ENCODE assay signal across 17 cellular contexts in genomic region chr2:240786871-240787311, GRCh38. TPM values are rescaled to one million over a fixed set of nuclear protein-coding genes. Genes with fewer than 3 reads are reported as not detected.
DNase-seq lines count a peak whose midpoint lies in the region; ATAC-seq and TF ChIP-seq lines count a peak whose summit lies in the region.
"Had no signal": no experiment of that assay in that cellular context is flagged by ENCODE, and none has a peak within 500 bp of the region (broad histone marks: within the 10 kb centered on the region; RNA-seq: fewer than 3 reads in every experiment).

No MANE protein-coding gene starts in this region.

- H3K27ac Mint-ChIP-seq in activated CD8-positive, alpha-beta T cell treated with anti-CD3 and anti-CD28 coated beads for 36 hours, result no peak overlapping the region
- no peak overlapping the region for H3K27ac Mint-ChIP-seq in activated CD8-positive, alpha-beta T cell treated with anti-CD3 and anti-CD28 coated beads, Interleukin-2, amount 10 ng/mL, durations not matched to agents 7 days and 5 days
- H3K27ac Mint-ChIP-seq in CD14-positive monocyte, result no peak overlapping the region

- WGBS in ovary, 3 donors, result 86 to 88% (median 87%) methylated on average over 17 of the region's 17 CpGs

- no peak for TF ChIP-seq CTCF in activated CD8-positive, alpha-beta T cell treated with anti-CD3 and anti-CD28 coated beads for 36 hours (IDR thresholded peaks at IDR 0.05)
- TF ChIP-seq CTCF in CD14-positive monocyte (IDR thresholded peaks at IDR 0.05), result no peak
- TF ChIP-seq CTCF in ovary (IDR thresholded peaks at IDR 0.05), result no peak

- DNase-seq in activated CD8-positive, alpha-beta T cell treated with anti-CD3 and anti-CD28 coated beads for 36 hours, result peak; percentile 0
- no peak for DNase-seq in activated CD8-positive, alpha-beta T cell treated with anti-CD3 and anti-CD28 coated beads, Interleukin-2, amount 10 ng/mL, durations not matched to agents 7 days and 5 days
- DNase-seq in CD14-positive monocyte (ENCODE audit: low spot score), result peak; percentile 37
- peak; percentile 20 for DNase-seq in left ventricle myocardium superior
- peak in 3 of 5 donors; percentile 11 to 29 (median 15) for DNase-seq in ovary
- DNase-seq in GDM1 (lab: John Stamatoyannopoulos, UW), result no peak
- no peak for DNase-seq in H7
- DNase-seq: C1 segment of cervical spinal cord, DMS 273 treated with DMSO at 0.1 percent for 48 hours, NCI-H1092, NCI-H146, NCI-H2081 treated with DMSO at 0.1 percent for 48 hours, NCI-H510A, NCI-H82, PC-9 had no signal

- no peak for TF ChIP-seq POLR2A in ovary (IDR thresholded peaks at IDR 0.05)

- H3K9me3 Mint-ChIP-seq in activated CD8-positive, alpha-beta T cell treated with anti-CD3 and anti-CD28 coated beads for 36 hours, result no peaks in the 10 kb centered on the region
- no peaks in the 10 kb centered on the region for H3K9me3 Mint-ChIP-seq in activated CD8-positive, alpha-beta T cell treated with anti-CD3 and anti-CD28 coated beads, Interleukin-2, amount 10 ng/mL, durations not matched to agents 7 days and 5 days (ENCODE audit: insufficient read depth)
- H3K9me3 Mint-ChIP-seq in CD14-positive monocyte, result peaks cover 0 to 3% (median 0%) of the 10 kb centered on the region in 7 donors

- no peaks in the 10 kb centered on the region for H3K36me3 Mint-ChIP-seq in activated CD8-positive, alpha-beta T cell treated with anti-CD3 and anti-CD28 coated beads for 36 hours (ENCODE audit: low read depth)
- H3K36me3 Mint-ChIP-seq in activated CD8-positive, alpha-beta T cell treated with anti-CD3 and anti-CD28 coated beads, Interleukin-2, amount 10 ng/mL, durations not matched to agents 7 days and 5 days (ENCODE audit: low read depth), result no peaks in the 10 kb centered on the region
- no peaks in the 10 kb centered on the region for H3K36me3 Mint-ChIP-seq in CD14-positive monocyte

- H3K4me3 ChIP-seq in ovary (no peak overlapping the region), H7 (ENCODE audit: insufficient read depth, low read depth, low read length) (no peak overlapping the region)
- H3K4me3 ChIP-seq: PC-9 had no signal

- no peaks in the 10 kb centered on the region for H3K9me3 ChIP-seq in ovary

- H3K27me3 ChIP-seq in ovary (no peaks in the 10 kb centered on the region), H7 (ENCODE audit: control insufficient read depth, insufficient read depth, low read length) (no peaks in the 10 kb centered on the region)

- H3K36me3 ChIP-seq in ovary (no peaks in the 10 kb centered on the region), H7 (replicated peaks; ENCODE audit: control insufficient read depth, insufficient read depth, low read length) (peaks cover 15% of the 10 kb centered on the region)

- no peak for ATAC-seq in activated CD8-positive, alpha-beta T cell treated with anti-CD3 and anti-CD28 coated beads for 36 hours
- no peak for ATAC-seq in activated CD8-positive, alpha-beta T cell treated with anti-CD3 and anti-CD28 coated beads, Interleukin-2, amount 10 ng/mL, durations not matched to agents 7 days and 5 days
- no peak for ATAC-seq in left ventricle myocardium superior
- no peak for ATAC-seq in GM21619 (IDR thresholded peaks at IDR 0.05; ENCODE audit: unreplicated experiment)

- POLR2A ChIA-PET in activated CD8-positive, alpha-beta T cell treated with anti-CD3 and anti-CD28 coated beads for 36 hours (lab: Charles Lee), result no interaction called here
- POLR2A ChIA-PET in activated CD8-positive, alpha-beta T cell treated with anti-CD3 and anti-CD28 coated beads, Interleukin-2, amount 10 ng/mL, durations not matched to agents 7 days and 5 days (lab: Charles Lee), result interaction anchor here (1.1 kb wide), 1 partner anchor 20 kb away, joined by 3 read pairs; no protein-coding TSS in a partner anchor

- CTCF ChIA-PET in activated CD8-positive, alpha-beta T cell treated with anti-CD3 and anti-CD28 coated beads for 36 hours (lab: Charles Lee), result no interaction called here
- CTCF ChIA-PET in activated CD8-positive, alpha-beta T cell treated with anti-CD3 and anti-CD28 coated beads, Interleukin-2, amount 10 ng/mL, durations not matched to agents 7 days and 5 days (lab: Charles Lee), result no interaction called here

- no peaks in the 10 kb centered on the region for H3K4me1 Mint-ChIP-seq in activated CD8-positive, alpha-beta T cell treated with anti-CD3 and anti-CD28 coated beads for 36 hours (ENCODE audit: low read depth)
- no peaks in the 10 kb centered on the region for H3K4me1 Mint-ChIP-seq in activated CD8-positive, alpha-beta T cell treated with anti-CD3 and anti-CD28 coated beads, Interleukin-2, amount 10 ng/mL, durations not matched to agents 7 days and 5 days (ENCODE audit: low read depth)
- no peaks in the 10 kb centered on the region for H3K4me1 Mint-ChIP-seq in CD14-positive monocyte

- intact Hi-C loops in activated CD8-positive, alpha-beta T cell treated with anti-CD3 and anti-CD28 coated beads for 36 hours (cut with micrococcal nuclease), result no loop called here
- intact Hi-C loops in CD14-positive monocyte (cut with micrococcal nuclease) (no loop called here), left ventricle myocardium superior (cut with micrococcal nuclease) (no loop called here), ovary (cut with DNase I) (no loop called here)

- H3K4me3 Mint-ChIP-seq in activated CD8-positive, alpha-beta T cell treated with anti-CD3 and anti-CD28 coated beads for 36 hours, result no peak overlapping the region
- no peak overlapping the region for H3K4me3 Mint-ChIP-seq in activated CD8-positive, alpha-beta T cell treated with anti-CD3 and anti-CD28 coated beads, Interleukin-2, amount 10 ng/mL, durations not matched to agents 7 days and 5 days
- peak overlapping the region in 1 of 2 donors; percentile 16 for H3K4me3 Mint-ChIP-seq in CD14-positive monocyte

- no peak for TF ChIP-seq EP300 in ovary (IDR thresholded peaks at IDR 0.05)

- peaks cover 6% of the 10 kb centered on the region for H3K27me3 Mint-ChIP-seq in activated CD8-positive, alpha-beta T cell treated with anti-CD3 and anti-CD28 coated beads for 36 hours
- no peaks in the 10 kb centered on the region for H3K27me3 Mint-ChIP-seq in activated CD8-positive, alpha-beta T cell treated with anti-CD3 and anti-CD28 coated beads, Interleukin-2, amount 10 ng/mL, durations not matched to agents 7 days and 5 days (ENCODE audit: low read depth)
- peaks cover 0 to 3% (median 1%) of the 10 kb centered on the region in 3 donors for H3K27me3 Mint-ChIP-seq in CD14-positive monocyte (ENCODE audit: low read depth in 3 of 3)

- no peak overlapping the region for H3K27ac ChIP-seq in ovary
- H3K27ac ChIP-seq: PC-9 had no signal

- H3K4me1 ChIP-seq in ovary (ENCODE audit: insufficient read depth), result no peaks in the 10 kb centered on the region

RNA-seq across cellular contexts. Expression of gene KIF1A, which starts 33.1 kb away (rescaled TPM):
- total RNA-seq in activated CD8-positive, alpha-beta T cell treated with anti-CD3 and anti-CD28 coated beads for 36 hours, result 10 to 100 TPM in 1 of 2 experiments, 1 to 10 TPM in 1; 9.0 to 10.2 TPM
- 1 to 10 TPM in 1 of 2 experiments, under 1 TPM in 1; 0.81 to 1.5 TPM for total RNA-seq in activated CD8-positive, alpha-beta T cell treated with anti-CD3 and anti-CD28 coated beads, Interleukin-2, amount 10 ng/mL, durations not matched to agents 7 days and 5 days
- polyA plus RNA-seq in CD14-positive monocyte (not detected), ovary (under 1 TPM; 0.85 to 0.93 TPM)
- total RNA-seq in left ventricle myocardium superior (1.6 TPM), ovary (1 to 10 TPM in 6 of 7 donors, under 1 TPM in 1; 0.48 to 4.4 (median 1.7) TPM)
- 46.8 and 51.6 TPM in 2 replicates for total RNA-seq in H7 (2014; rRNA removed; shearing (Covaris generic))
- total RNA-seq: MCF 10A, PC-9 had no signal

Comparison
In these comparisons a context has a peak if more than half of its experiments do, and no peak if none do; other contexts are left out.
1. DNase-seq: peak in activated CD8-positive, alpha-beta T cell treated with anti-CD3 and anti-CD28 coated beads for 36 hours (single experiment), CD14-positive monocyte (single experiment), left ventricle myocardium superior (single experiment) and ovary (3 of 5); none in activated CD8-positive, alpha-beta T cell treated with anti-CD3 and anti-CD28 coated beads, Interleukin-2, amount 10 ng/mL, durations not matched to agents 7 days and 5 days (single experiment), GDM1 (single experiment) and H7 (single experiment).